ENCODE assay signal across 1 cellular context in the genomic region with DNA sequence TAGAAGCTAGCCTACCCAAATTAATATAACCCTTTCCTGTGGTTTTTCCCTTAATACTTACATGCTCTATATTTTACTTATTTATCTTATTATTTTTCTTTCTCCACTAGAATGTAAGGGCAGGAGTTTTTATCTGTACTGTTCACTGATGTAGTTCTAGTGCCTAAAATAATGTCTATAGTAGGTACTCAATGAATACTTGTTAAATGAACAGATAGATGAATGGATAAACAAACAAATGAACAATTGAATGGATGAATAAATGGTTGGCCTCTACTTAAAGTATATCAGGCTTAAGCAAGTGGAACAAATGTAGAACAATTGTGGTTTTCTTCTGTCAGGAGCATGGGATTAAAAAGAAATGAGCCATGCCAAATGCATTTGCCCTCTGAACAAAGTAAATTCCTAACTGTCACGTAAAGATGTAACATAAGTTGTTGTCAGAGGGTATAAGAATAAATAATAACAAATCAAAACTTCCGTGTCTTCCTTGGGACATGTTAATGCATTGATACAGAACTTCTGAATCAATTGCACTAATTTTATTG.
TF ChIP-seq lines count a peak whose summit lies in the region.

No MANE protein-coding gene starts in this region.

TF ChIP-seq in HEK293, 187 proteins besides CTCF, POLR2A, EP300 and RAD21 (continued from another document and continues in another):
- TF ChIP-seq, protein P1, sequence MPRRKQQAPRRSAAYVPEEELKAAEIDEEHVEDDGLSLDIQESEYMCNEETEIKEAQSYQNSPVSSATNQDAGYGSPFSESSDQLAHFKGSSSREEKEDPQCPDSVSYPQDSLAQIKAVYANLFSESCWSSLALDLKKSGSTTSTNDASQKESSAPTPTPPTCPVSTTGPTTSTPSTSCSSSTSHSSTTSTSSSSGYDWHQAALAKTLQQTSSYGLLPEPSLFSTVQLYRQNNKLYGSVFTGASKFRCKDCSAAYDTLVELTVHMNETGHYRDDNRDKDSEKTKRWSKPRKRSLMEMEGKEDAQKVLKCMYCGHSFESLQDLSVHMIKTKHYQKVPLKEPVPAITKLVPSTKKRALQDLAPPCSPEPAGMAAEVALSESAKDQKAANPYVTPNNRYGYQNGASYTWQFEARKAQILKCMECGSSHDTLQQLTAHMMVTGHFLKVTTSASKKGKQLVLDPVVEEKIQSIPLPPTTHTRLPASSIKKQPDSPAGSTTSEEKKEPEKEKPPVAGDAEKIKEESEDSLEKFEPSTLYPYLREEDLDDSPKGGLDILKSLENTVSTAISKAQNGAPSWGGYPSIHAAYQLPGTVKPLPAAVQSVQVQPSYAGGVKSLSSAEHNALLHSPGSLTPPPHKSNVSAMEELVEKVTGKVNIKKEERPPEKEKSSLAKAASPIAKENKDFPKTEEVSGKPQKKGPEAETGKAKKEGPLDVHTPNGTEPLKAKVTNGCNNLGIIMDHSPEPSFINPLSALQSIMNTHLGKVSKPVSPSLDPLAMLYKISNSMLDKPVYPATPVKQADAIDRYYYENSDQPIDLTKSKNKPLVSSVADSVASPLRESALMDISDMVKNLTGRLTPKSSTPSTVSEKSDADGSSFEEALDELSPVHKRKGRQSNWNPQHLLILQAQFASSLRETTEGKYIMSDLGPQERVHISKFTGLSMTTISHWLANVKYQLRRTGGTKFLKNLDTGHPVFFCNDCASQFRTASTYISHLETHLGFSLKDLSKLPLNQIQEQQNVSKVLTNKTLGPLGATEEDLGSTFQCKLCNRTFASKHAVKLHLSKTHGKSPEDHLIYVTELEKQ (tag by site-specific recombination; IDR thresholded peaks at IDR 0.05; ENCODE audit: borderline replicate concordance) = peak; percentile 97
- TF ChIP-seq ZNF423 (tag by site-specific recombination; IDR thresholded peaks at IDR 0.05) = no peak
- TF ChIP-seq ZNF830 (tag by site-specific recombination; IDR thresholded peaks at IDR 0.05; ENCODE audit: low read depth) = no peak
- TF ChIP-seq ZNF747 (tag by site-specific recombination; IDR thresholded peaks at IDR 0.05) = no peak
- TF ChIP-seq HOXA7 (CRISPR knock-in tag; IDR thresholded peaks at IDR 0.05; ENCODE audit: borderline replicate concordance) = no peak
- no peak for TF ChIP-seq ZNF510 (tag by site-specific recombination; IDR thresholded peaks at IDR 0.05; ENCODE audit: insufficient replicate concordance)
- TF ChIP-seq, protein P2, sequence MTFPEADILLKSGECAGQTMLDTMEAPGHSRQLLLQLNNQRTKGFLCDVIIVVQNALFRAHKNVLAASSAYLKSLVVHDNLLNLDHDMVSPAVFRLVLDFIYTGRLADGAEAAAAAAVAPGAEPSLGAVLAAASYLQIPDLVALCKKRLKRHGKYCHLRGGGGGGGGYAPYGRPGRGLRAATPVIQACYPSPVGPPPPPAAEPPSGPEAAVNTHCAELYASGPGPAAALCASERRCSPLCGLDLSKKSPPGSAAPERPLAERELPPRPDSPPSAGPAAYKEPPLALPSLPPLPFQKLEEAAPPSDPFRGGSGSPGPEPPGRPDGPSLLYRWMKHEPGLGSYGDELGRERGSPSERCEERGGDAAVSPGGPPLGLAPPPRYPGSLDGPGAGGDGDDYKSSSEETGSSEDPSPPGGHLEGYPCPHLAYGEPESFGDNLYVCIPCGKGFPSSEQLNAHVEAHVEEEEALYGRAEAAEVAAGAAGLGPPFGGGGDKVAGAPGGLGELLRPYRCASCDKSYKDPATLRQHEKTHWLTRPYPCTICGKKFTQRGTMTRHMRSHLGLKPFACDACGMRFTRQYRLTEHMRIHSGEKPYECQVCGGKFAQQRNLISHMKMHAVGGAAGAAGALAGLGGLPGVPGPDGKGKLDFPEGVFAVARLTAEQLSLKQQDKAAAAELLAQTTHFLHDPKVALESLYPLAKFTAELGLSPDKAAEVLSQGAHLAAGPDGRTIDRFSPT (tag by site-specific recombination; IDR thresholded peaks at IDR 0.05) = no peak
- peak; percentile 30; the same call in 1 of the 2 replicates for TF ChIP-seq GLIS1 (tag by site-specific recombination; IDR thresholded peaks at IDR 0.05)
- TF ChIP-seq, protein P3, sequence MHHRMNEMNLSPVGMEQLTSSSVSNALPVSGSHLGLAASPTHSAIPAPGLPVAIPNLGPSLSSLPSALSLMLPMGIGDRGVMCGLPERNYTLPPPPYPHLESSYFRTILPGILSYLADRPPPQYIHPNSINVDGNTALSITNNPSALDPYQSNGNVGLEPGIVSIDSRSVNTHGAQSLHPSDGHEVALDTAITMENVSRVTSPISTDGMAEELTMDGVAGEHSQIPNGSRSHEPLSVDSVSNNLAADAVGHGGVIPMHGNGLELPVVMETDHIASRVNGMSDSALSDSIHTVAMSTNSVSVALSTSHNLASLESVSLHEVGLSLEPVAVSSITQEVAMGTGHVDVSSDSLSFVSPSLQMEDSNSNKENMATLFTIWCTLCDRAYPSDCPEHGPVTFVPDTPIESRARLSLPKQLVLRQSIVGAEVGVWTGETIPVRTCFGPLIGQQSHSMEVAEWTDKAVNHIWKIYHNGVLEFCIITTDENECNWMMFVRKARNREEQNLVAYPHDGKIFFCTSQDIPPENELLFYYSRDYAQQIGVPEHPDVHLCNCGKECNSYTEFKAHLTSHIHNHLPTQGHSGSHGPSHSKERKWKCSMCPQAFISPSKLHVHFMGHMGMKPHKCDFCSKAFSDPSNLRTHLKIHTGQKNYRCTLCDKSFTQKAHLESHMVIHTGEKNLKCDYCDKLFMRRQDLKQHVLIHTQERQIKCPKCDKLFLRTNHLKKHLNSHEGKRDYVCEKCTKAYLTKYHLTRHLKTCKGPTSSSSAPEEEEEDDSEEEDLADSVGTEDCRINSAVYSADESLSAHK (tag by site-specific recombination; IDR thresholded peaks at IDR 0.05) = peak; percentile 91
- TF ChIP-seq SP2 (tag by site-specific recombination; IDR thresholded peaks at IDR 0.05) = peak; percentile 38; the same call in 1 of the 2 replicates
- TF ChIP-seq, protein P4, sequence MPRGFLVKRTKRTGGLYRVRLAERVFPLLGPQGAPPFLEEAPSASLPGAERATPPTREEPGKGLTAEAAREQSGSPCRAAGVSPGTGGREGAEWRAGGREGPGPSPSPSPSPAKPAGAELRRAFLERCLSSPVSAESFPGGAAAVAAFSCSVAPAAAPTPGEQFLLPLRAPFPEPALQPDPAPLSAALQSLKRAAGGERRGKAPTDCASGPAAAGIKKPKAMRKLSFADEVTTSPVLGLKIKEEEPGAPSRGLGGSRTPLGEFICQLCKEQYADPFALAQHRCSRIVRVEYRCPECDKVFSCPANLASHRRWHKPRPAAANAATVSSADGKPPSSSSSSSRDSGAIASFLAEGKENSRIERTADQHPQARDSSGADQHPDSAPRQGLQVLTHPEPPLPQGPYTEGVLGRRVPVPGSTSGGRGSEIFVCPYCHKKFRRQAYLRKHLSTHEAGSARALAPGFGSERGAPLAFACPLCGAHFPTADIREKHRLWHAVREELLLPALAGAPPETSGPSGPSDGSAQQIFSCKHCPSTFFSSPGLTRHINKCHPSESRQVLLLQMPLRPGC (tag by site-specific recombination; IDR thresholded peaks at IDR 0.05) = peak; percentile 94
- TF ChIP-seq OVOL3 (tag by site-specific recombination; IDR thresholded peaks at IDR 0.05) = peak; percentile 96
- no peak for TF ChIP-seq ZNF707 (tag by site-specific recombination; IDR thresholded peaks at IDR 0.05)
- TF ChIP-seq, protein P5, sequence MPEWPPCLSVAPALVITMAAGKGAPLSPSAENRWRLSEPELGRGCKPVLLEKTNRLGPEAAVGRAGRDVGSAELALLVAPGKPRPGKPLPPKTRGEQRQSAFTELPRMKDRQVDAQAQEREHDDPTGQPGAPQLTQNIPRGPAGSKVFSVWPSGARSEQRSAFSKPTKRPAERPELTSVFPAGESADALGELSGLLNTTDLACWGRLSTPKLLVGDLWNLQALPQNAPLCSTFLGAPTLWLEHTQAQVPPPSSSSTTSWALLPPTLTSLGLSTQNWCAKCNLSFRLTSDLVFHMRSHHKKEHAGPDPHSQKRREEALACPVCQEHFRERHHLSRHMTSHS (tag by site-specific recombination; IDR thresholded peaks at IDR 0.05) = peak; percentile 79
- peak; percentile 83; the same call in 1 of the 2 replicates for TF ChIP-seq HOXD13 (CRISPR knock-in tag; IDR thresholded peaks at IDR 0.05; ENCODE audit: borderline replicate concordance)
- no peak for TF ChIP-seq ZNF624 (tag by site-specific recombination; IDR thresholded peaks at IDR 0.05)
- peak; percentile 87; the same call in 1 of the 2 replicates for TF ChIP-seq ZNF24 (tag by site-specific recombination; IDR thresholded peaks at IDR 0.05)
- TF ChIP-seq ZNF184 (tag by site-specific recombination; IDR thresholded peaks at IDR 0.05) = no peak
- no peak for TF ChIP-seq ZNF549 (tag by site-specific recombination; IDR thresholded peaks at IDR 0.05)
- 0 out of 2 replicates have a peak, but pooled peaks have one; percentile 13 for TF ChIP-seq ZNF660 (tag by site-specific recombination; IDR thresholded peaks at IDR 0.05)
- TF ChIP-seq ZNF112 (tag by site-specific recombination; IDR thresholded peaks at IDR 0.05) = no peak
- TF ChIP-seq, protein P6, sequence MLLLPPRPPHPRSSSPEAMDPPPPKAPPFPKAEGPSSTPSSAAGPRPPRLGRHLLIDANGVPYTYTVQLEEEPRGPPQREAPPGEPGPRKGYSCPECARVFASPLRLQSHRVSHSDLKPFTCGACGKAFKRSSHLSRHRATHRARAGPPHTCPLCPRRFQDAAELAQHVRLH (tag by site-specific recombination; IDR thresholded peaks at IDR 0.05) = peak; percentile 79; the same call in 1 of the 2 replicates
- TF ChIP-seq, protein P7, sequence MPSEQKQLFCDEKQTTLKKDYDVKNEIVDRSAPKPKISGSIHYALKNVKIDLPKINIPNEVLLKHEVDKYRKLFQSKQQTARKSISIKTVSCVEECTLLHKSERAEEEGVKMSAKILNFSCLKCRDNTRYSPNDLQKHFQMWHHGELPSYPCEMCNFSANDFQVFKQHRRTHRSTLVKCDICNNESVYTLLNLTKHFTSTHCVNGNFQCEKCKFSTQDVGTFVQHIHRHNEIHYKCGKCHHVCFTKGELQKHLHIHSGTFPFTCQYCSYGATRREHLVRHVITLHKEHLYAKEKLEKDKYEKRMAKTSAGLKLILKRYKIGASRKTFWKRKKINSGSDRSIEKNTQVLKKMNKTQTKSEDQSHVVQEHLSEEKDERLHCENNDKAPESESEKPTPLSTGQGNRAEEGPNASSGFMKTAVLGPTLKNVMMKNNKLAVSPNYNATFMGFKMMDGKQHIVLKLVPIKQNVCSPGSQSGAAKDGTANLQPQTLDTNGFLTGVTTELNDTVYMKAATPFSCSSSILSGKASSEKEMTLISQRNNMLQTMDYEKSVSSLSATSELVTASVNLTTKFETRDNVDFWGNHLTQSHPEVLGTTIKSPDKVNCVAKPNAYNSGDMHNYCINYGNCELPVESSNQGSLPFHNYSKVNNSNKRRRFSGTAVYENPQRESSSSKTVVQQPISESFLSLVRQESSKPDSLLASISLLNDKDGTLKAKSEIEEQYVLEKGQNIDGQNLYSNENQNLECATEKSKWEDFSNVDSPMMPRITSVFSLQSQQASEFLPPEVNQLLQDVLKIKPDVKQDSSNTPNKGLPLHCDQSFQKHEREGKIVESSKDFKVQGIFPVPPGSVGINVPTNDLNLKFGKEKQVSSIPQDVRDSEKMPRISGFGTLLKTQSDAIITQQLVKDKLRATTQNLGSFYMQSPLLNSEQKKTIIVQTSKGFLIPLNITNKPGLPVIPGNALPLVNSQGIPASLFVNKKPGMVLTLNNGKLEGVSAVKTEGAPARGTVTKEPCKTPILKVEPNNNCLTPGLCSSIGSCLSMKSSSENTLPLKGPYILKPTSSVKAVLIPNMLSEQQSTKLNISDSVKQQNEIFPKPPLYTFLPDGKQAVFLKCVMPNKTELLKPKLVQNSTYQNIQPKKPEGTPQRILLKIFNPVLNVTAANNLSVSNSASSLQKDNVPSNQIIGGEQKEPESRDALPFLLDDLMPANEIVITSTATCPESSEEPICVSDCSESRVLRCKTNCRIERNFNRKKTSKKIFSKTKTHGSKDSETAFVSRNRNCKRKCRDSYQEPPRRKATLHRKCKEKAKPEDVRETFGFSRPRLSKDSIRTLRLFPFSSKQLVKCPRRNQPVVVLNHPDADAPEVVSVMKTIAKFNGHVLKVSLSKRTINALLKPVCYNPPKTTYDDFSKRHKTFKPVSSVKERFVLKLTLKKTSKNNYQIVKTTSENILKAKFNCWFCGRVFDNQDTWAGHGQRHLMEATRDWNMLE (tag by site-specific recombination; conservative IDR thresholded peaks at IDR 0.05; ENCODE audit: low read depth) = no peak
- TF ChIP-seq ZNF221 (tag by site-specific recombination; IDR thresholded peaks at IDR 0.05; ENCODE audit: borderline replicate concordance) = no peak
- no peak for TF ChIP-seq ZNF350 (tag by site-specific recombination; IDR thresholded peaks at IDR 0.05)
- no peak for TF ChIP-seq ZNF37A (tag by site-specific recombination; IDR thresholded peaks at IDR 0.05)
- TF ChIP-seq ZXDB (tag by site-specific recombination; IDR thresholded peaks at IDR 0.05) = peak; percentile 94
- TF ChIP-seq ZNF792 (tag by site-specific recombination; IDR thresholded peaks at IDR 0.05) = no peak
- TF ChIP-seq ZNF791 (tag by site-specific recombination; IDR thresholded peaks at IDR 0.05) = no peak
- no peak for TF ChIP-seq ZNF311 (tag by site-specific recombination; IDR thresholded peaks at IDR 0.05; ENCODE audit: borderline replicate concordance)
- TF ChIP-seq, protein P8, sequence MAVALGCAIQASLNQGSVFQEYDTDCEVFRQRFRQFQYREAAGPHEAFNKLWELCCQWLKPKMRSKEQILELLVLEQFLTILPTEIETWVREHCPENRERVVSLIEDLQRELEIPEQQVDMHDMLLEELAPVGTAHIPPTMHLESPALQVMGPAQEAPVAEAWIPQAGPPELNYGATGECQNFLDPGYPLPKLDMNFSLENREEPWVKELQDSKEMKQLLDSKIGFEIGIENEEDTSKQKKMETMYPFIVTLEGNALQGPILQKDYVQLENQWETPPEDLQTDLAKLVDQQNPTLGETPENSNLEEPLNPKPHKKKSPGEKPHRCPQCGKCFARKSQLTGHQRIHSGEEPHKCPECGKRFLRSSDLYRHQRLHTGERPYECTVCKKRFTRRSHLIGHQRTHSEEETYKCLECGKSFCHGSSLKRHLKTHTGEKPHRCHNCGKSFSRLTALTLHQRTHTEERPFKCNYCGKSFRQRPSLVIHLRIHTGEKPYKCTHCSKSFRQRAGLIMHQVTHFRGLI (tag by site-specific recombination; IDR thresholded peaks at IDR 0.05) = peak; percentile 86
- TF ChIP-seq ZNF596 (tag by site-specific recombination; IDR thresholded peaks at IDR 0.05) = peak; percentile 54; the same call in 1 of the 2 replicates
- TF ChIP-seq, protein P9, sequence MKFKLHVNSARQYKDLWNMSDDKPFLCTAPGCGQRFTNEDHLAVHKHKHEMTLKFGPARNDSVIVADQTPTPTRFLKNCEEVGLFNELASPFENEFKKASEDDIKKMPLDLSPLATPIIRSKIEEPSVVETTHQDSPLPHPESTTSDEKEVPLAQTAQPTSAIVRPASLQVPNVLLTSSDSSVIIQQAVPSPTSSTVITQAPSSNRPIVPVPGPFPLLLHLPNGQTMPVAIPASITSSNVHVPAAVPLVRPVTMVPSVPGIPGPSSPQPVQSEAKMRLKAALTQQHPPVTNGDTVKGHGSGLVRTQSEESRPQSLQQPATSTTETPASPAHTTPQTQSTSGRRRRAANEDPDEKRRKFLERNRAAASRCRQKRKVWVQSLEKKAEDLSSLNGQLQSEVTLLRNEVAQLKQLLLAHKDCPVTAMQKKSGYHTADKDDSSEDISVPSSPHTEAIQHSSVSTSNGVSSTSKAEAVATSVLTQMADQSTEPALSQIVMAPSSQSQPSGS (tag by site-specific recombination; IDR thresholded peaks at IDR 0.05; ENCODE audit: low read depth) = peak; percentile 42
- TF ChIP-seq, protein P10, sequence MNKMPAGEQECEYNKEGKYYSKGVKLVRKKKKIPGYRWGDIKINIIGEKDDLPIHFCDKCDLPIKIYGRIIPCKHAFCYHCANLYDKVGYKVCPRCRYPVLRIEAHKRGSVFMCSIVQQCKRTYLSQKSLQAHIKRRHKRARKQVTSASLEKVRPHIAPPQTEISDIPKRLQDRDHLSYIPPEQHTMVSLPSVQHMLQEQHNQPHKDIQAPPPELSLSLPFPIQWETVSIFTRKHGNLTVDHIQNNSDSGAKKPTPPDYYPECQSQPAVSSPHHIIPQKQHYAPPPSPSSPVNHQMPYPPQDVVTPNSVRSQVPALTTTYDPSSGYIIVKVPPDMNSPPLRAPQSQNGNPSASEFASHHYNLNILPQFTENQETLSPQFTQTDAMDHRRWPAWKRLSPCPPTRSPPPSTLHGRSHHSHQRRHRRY (tag by site-specific recombination; IDR thresholded peaks at IDR 0.05) = no peak
